15 cellular contexts compared by ENCODE assay signal in the genomic region with DNA sequence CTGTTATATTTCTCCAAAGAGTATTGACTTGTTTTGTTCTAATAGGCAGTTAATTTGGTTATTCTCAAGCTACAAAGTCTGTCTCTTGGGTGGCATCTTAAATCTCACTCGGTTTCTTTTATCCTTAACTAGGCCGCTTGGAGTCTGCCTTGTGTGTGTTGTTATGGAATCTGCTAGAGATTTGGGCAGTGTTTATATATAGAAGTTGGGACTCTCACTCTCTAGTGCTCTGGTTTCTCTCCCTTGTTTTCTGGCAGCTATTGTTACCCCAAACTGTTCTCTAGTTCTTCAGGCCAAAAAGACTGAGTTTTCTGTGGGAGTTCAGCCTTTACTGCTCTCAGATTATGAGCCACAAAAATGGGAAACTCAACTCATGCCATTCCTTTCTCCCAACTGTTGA. TPM values are rescaled to one million over a fixed set of nuclear protein-coding genes. Genes with fewer than 3 reads are reported as not detected.
DNase-seq lines count a peak whose midpoint lies in the region; ATAC-seq, FAIRE-seq and TF ChIP-seq lines count a peak whose summit lies in the region.
"Had no signal": no experiment of that assay in that cellular context is flagged by ENCODE, and none has a peak within 500 bp of the region (broad histone marks: within the 10 kb centered on the region; RNA-seq: fewer than 3 reads in every experiment).

No MANE protein-coding gene starts in this region.

- no peak overlapping the region for H3K4me3 ChIP-seq in naive thymus-derived CD4-positive, alpha-beta T cell (ENCODE audit: low read length)
- H3K4me3 ChIP-seq in pancreas = no peak overlapping the region
- no peak overlapping the region for H3K4me3 ChIP-seq in prostate gland
- H3K4me3 ChIP-seq: BLaER1 had no signal

- H3K4me1 Mint-ChIP-seq in activated CD4-positive, alpha-beta T cell treated with anti-CD3 and anti-CD28 coated beads for 36 hours = peaks cover 58% of the 10 kb centered on the region
- H3K4me1 Mint-ChIP-seq in CD14-positive monocyte = peaks cover 56% of the 10 kb centered on the region
- H3K4me1 Mint-ChIP-seq in activated CD4-positive, alpha-beta memory T cell treated with anti-CD3 and anti-CD28 coated beads for 36 hours (ENCODE audit: low read depth) = peaks cover 65% of the 10 kb centered on the region
- H3K4me1 Mint-ChIP-seq in naive thymus-derived CD4-positive, alpha-beta T cell = peaks cover 42 to 56% (median 44%) of the 10 kb centered on the region in 7 donors

- H3K4me1 ChIP-seq in naive thymus-derived CD4-positive, alpha-beta T cell (ENCODE audit: control insufficient read depth in 2 of 2, insufficient read depth in 2 of 2, low read length in 2 of 2) = peaks cover 25 to 26% of the 10 kb centered on the region in 2 donors
- H3K4me1 ChIP-seq in pancreas = peaks cover 0 to 30% (median 6%) of the 10 kb centered on the region in 3 donors
- no peaks in the 10 kb centered on the region for H3K4me1 ChIP-seq in prostate gland (replicated peaks)

- TF ChIP-seq POLR2A in prostate gland (IDR thresholded peaks at IDR 0.05) = no peak

- H3K9me3 Mint-ChIP-seq in activated CD4-positive, alpha-beta T cell treated with anti-CD3 and anti-CD28 coated beads for 36 hours (ENCODE audit: low read depth) = no peaks in the 10 kb centered on the region
- H3K9me3 Mint-ChIP-seq in CD14-positive monocyte = no peaks in the 10 kb centered on the region
- H3K9me3 Mint-ChIP-seq in activated CD4-positive, alpha-beta memory T cell treated with anti-CD3 and anti-CD28 coated beads for 36 hours = no peaks in the 10 kb centered on the region
- no peaks in the 10 kb centered on the region for H3K9me3 Mint-ChIP-seq in naive thymus-derived CD4-positive, alpha-beta T cell

- H3K36me3 ChIP-seq in naive thymus-derived CD4-positive, alpha-beta T cell (ENCODE audit: control insufficient read depth in 2 of 3, insufficient read depth in 3 of 3, low read length in 3 of 3) = no peaks in the 10 kb centered on the region
- H3K36me3 ChIP-seq in pancreas (no peaks in the 10 kb centered on the region), prostate gland (no peaks in the 10 kb centered on the region)

- no peak for TF ChIP-seq CTCF in CD14-positive monocyte (IDR thresholded peaks at IDR 0.05)
- no peak for TF ChIP-seq CTCF in pancreas (IDR thresholded peaks at IDR 0.05)
- no peak for TF ChIP-seq CTCF in prostate gland (IDR thresholded peaks at IDR 0.05)

- no peak for DNase-seq in activated CD4-positive, alpha-beta T cell treated with anti-CD3 and anti-CD28 coated beads for 36 hours
- no peak for DNase-seq in activated CD4-positive, alpha-beta T cell treated with anti-CD3 and anti-CD28 coated beads for 4 hours
- no peak for DNase-seq in CD14-positive monocyte (ENCODE audit: low spot score)
- DNase-seq in activated CD4-positive, alpha-beta memory T cell treated with anti-CD3 and anti-CD28 coated beads for 36 hours = no peak
- no peak for DNase-seq in naive thymus-derived CD4-positive, alpha-beta T cell
- DNase-seq in NK-92 treated with Interleukin-12 subunit alpha and Interleukin-12 subunit beta, amount 100 ng/mL, for 24 hours (lab: John Stamatoyannopoulos, UW) = no peak
- DNase-seq in pancreas = no peak
- no peak for DNase-seq in prostate gland (ENCODE audit: low spot score)
- DNase-seq: central memory CD4-positive, alpha-beta T cell; NCI-H1930; NCI-H510A treated with DMSO at 0.1 percent for 48 hours; occipital lobe; small intestine had no signal

- H3K4me3 Mint-ChIP-seq in activated CD4-positive, alpha-beta T cell treated with anti-CD3 and anti-CD28 coated beads for 36 hours = peak overlapping the region; percentile 42
- no peak overlapping the region for H3K4me3 Mint-ChIP-seq in CD14-positive monocyte
- peak overlapping the region; percentile 49 for H3K4me3 Mint-ChIP-seq in activated CD4-positive, alpha-beta memory T cell treated with anti-CD3 and anti-CD28 coated beads for 36 hours
- H3K4me3 Mint-ChIP-seq in naive thymus-derived CD4-positive, alpha-beta T cell = peak overlapping the region in 6 of 10 donors; percentile 32 to 63 (median 53)

- no peaks in the 10 kb centered on the region for H3K9me3 ChIP-seq in naive thymus-derived CD4-positive, alpha-beta T cell (ENCODE audit: control insufficient read depth in 2 of 3, low read length in 3 of 3)
- H3K9me3 ChIP-seq in pancreas (no peaks in the 10 kb centered on the region), prostate gland (no peaks in the 10 kb centered on the region)
- H3K9me3 ChIP-seq: BLaER1 had no signal

- peak overlapping the region; percentile 81 for H3K27ac Mint-ChIP-seq in activated CD4-positive, alpha-beta T cell treated with anti-CD3 and anti-CD28 coated beads for 36 hours
- H3K27ac Mint-ChIP-seq in CD14-positive monocyte = peak overlapping the region in 5 of 7 donors; percentile 5 to 79 (median 54)
- H3K27ac Mint-ChIP-seq in activated CD4-positive, alpha-beta memory T cell treated with anti-CD3 and anti-CD28 coated beads for 36 hours = peak overlapping the region; percentile 95
- peak overlapping the region in 8 of 9 donors; percentile 8 to 86 (median 77) for H3K27ac Mint-ChIP-seq in naive thymus-derived CD4-positive, alpha-beta T cell

- no peak overlapping the region for H3K27ac ChIP-seq in naive thymus-derived CD4-positive, alpha-beta T cell (ENCODE audit: low read depth, low read length)
- H3K27ac ChIP-seq in pancreas = no peak overlapping the region
- H3K27ac ChIP-seq in prostate gland = no peak overlapping the region
- H3K27ac ChIP-seq: BLaER1 had no signal

- FAIRE-seq in pancreas (lab: Jason Lieb, UNC) = no peak
- FAIRE-seq: small intestine, TTC549 had no signal

- 94 to 97% methylated on average over 2 of the region's 2 CpGs for WGBS in pancreas, 2 donors
- WGBS in prostate gland = 98% methylated on average over 2 of the region's 2 CpGs

- H3K27me3 Mint-ChIP-seq in activated CD4-positive, alpha-beta T cell treated with anti-CD3 and anti-CD28 coated beads for 36 hours = no peaks in the 10 kb centered on the region
- no peaks in the 10 kb centered on the region for H3K27me3 Mint-ChIP-seq in CD14-positive monocyte (ENCODE audit: low read depth in 3 of 3)
- H3K27me3 Mint-ChIP-seq in activated CD4-positive, alpha-beta memory T cell treated with anti-CD3 and anti-CD28 coated beads for 36 hours = no peaks in the 10 kb centered on the region
- H3K27me3 Mint-ChIP-seq in naive thymus-derived CD4-positive, alpha-beta T cell = no peaks in the 10 kb centered on the region

- H3K27me3 ChIP-seq in naive thymus-derived CD4-positive, alpha-beta T cell (ENCODE audit: control insufficient read depth in 2 of 2, insufficient read depth in 2 of 2, low read length in 2 of 2) = no peaks in the 10 kb centered on the region
- H3K27me3 ChIP-seq in pancreas (no peaks in the 10 kb centered on the region), prostate gland (replicated peaks; ENCODE audit: insufficient read depth) (no peaks in the 10 kb centered on the region)
- H3K27me3 ChIP-seq: BLaER1 had no signal

- no peak for ATAC-seq in activated CD4-positive, alpha-beta T cell treated with anti-CD3 and anti-CD28 coated beads for 36 hours
- no peak for ATAC-seq in naive thymus-derived CD4-positive, alpha-beta T cell
- no peak for ATAC-seq in pancreas

- CTCF ChIA-PET in activated CD4-positive, alpha-beta T cell treated with anti-CD3 and anti-CD28 coated beads for 36 hours (lab: Charles Lee) = interaction anchor here (0.6 to 3.0 kb wide), 7 partner anchors 10 to 113 kb away, joined by 3 to 11 read pairs (median 4); no protein-coding TSS in a partner anchor
- CTCF ChIA-PET in activated CD4-positive, alpha-beta memory T cell treated with anti-CD3 and anti-CD28 coated beads for 36 hours (lab: Charles Lee) = interaction anchor here (0.9 to 2.4 kb wide), 5 partner anchors 10 to 115 kb away, joined by 3 to 9 read pairs (median 3); no protein-coding TSS in a partner anchor
- CTCF ChIA-PET in naive thymus-derived CD4-positive, alpha-beta T cell (lab: Charles Lee) = interaction anchor here (0.7 to 0.9 kb wide), 2 partner anchors 12 to 114 kb away, joined by 3 read pairs; no protein-coding TSS in a partner anchor

- POLR2A ChIA-PET in activated CD4-positive, alpha-beta T cell treated with anti-CD3 and anti-CD28 coated beads for 36 hours (lab: Charles Lee) = no interaction called here
- POLR2A ChIA-PET in activated CD4-positive, alpha-beta memory T cell treated with anti-CD3 and anti-CD28 coated beads for 36 hours (lab: Charles Lee) = interaction anchor here (0.7 to 2.3 kb wide), 5 partner anchors 11 to 101 kb away, joined by 3 to 9 read pairs (median 5); partner anchors contain the start of genes NFKBIA and PSMA6
- POLR2A ChIA-PET in naive thymus-derived CD4-positive, alpha-beta T cell (lab: Charles Lee) = interaction anchor here (1.3 to 2.2 kb wide), 2 partner anchors 11 to 101 kb away, joined by 8 to 9 read pairs; partner anchors contain the start of genes NFKBIA and PSMA6

- intact Hi-C loops in activated CD4-positive, alpha-beta T cell treated with anti-CD3 and anti-CD28 coated beads for 36 hours (cut with DNase I, micrococcal nuclease) = no loop called here
- intact Hi-C loops in CD14-positive monocyte (cut with micrococcal nuclease) (loop anchor here (5.0 to 10.0 kb wide), 2 partner anchors 39 to 258 kb away; partner anchors contain the start of gene FAM177A1 (in 1 of the 2)), pancreas (cut with DNase I) (no loop called here), prostate gland (cut with DNase I) (no loop called here)
- intact Hi-C loops in activated CD4-positive, alpha-beta memory T cell treated with anti-CD3 and anti-CD28 coated beads for 36 hours (cut with micrococcal nuclease) = loop anchor here (10.0 kb wide), 1 partner anchor 458 kb away; no protein-coding TSS in a partner anchor
- intact Hi-C loops in naive thymus-derived CD4-positive, alpha-beta T cell (cut with micrococcal nuclease) = no loop called here

- H3K36me3 Mint-ChIP-seq in activated CD4-positive, alpha-beta T cell treated with anti-CD3 and anti-CD28 coated beads for 36 hours (ENCODE audit: low read depth) = peaks cover 36% of the 10 kb centered on the region
- peaks cover 19 to 24% of the 10 kb centered on the region in 2 donors for H3K36me3 Mint-ChIP-seq in CD14-positive monocyte
- peaks cover 14% of the 10 kb centered on the region for H3K36me3 Mint-ChIP-seq in activated CD4-positive, alpha-beta memory T cell treated with anti-CD3 and anti-CD28 coated beads for 36 hours
- peaks cover 0 to 15% (median 5%) of the 10 kb centered on the region in 5 donors for H3K36me3 Mint-ChIP-seq in naive thymus-derived CD4-positive, alpha-beta T cell

RNA-seq across cellular contexts. Expression of gene PSMA6, which starts 11.0 kb away (rescaled TPM):
- 100 to 1,000 TPM; 374 to 425 TPM for total RNA-seq in activated CD4-positive, alpha-beta T cell treated with anti-CD3 and anti-CD28 coated beads for 36 hours
- polyA plus RNA-seq in CD14-positive monocyte = 100 to 1,000 TPM; 480 to 572 TPM
- total RNA-seq in activated CD4-positive, alpha-beta memory T cell treated with anti-CD3 and anti-CD28 coated beads for 36 hours = 100 to 1,000 TPM; 407 to 425 TPM
- total RNA-seq in naive thymus-derived CD4-positive, alpha-beta T cell = 100 to 1,000 TPM in 1 of 5 experiments, 10 to 100 TPM in 4; 76.6 to 274 (median 90.0) TPM
- polyA plus RNA-seq in naive thymus-derived CD4-positive, alpha-beta T cell = 100 to 1,000 TPM; 251 to 291 TPM
- total RNA-seq in pancreas = 10 to 100 TPM; 41.4 to 71.3 (median 58.4) TPM
- 10 to 100 TPM; 41.2 to 83.3 TPM for polyA plus RNA-seq in pancreas
- 100 to 1,000 TPM in 1 of 2 donors, 10 to 100 TPM in 1; 84.1 to 181 TPM for total RNA-seq in prostate gland

Comparison
In these comparisons a context has a peak if more than half of its experiments do, and no peak if none do; other contexts are left out.
1. H3K4me3 Mint-ChIP-seq: peak in activated CD4-positive, alpha-beta T cell treated with anti-CD3 and anti-CD28 coated beads for 36 hours (single experiment), activated CD4-positive, alpha-beta memory T cell treated with anti-CD3 and anti-CD28 coated beads for 36 hours (single experiment) and naive thymus-derived CD4-positive, alpha-beta T cell (6 of 10); none in CD14-positive monocyte (0 of 2).
2. intact Hi-C loops: an anchor here in CD14-positive monocyte (5.0 to 10.0 kb wide) and activated CD4-positive, alpha-beta memory T cell treated with anti-CD3 and anti-CD28 coated beads for 36 hours (10.0 kb wide); none called in activated CD4-positive, alpha-beta T cell treated with anti-CD3 and anti-CD28 coated beads for 36 hours, naive thymus-derived CD4-positive, alpha-beta T cell, pancreas and prostate gland.
3. Peak in every context shown above with its lines, with median percentiles within 50 percentile points of each other: H3K27ac Mint-ChIP-seq.